In the genomic region with DNA sequence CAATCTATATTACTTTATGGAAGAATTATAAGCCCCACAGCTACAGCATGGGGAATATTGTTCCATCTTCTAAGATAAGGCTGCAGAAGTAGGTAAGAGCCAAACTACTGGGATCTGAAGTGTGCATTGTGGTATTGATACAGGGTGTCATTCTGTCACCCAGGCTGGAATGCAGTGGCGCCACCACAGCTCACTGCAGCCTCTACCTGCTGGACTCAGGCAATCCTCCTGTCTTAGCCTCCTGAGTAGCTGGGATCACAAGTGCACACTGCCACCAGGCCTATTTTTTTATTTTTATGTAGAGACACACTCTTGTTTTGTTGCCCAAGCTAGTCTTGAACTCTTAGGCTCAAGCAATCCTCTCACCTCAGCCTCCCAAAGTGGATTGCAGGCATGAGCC, we compare ENCODE assay signal across 1 cellular context.
TF ChIP-seq lines count a peak whose summit lies in the region.

No MANE protein-coding gene starts in this region.

TF ChIP-seq in HCT116, 20 proteins besides CTCF, POLR2A, EP300 and RAD21 (continued from another document):
- TF ChIP-seq, protein P1, sequence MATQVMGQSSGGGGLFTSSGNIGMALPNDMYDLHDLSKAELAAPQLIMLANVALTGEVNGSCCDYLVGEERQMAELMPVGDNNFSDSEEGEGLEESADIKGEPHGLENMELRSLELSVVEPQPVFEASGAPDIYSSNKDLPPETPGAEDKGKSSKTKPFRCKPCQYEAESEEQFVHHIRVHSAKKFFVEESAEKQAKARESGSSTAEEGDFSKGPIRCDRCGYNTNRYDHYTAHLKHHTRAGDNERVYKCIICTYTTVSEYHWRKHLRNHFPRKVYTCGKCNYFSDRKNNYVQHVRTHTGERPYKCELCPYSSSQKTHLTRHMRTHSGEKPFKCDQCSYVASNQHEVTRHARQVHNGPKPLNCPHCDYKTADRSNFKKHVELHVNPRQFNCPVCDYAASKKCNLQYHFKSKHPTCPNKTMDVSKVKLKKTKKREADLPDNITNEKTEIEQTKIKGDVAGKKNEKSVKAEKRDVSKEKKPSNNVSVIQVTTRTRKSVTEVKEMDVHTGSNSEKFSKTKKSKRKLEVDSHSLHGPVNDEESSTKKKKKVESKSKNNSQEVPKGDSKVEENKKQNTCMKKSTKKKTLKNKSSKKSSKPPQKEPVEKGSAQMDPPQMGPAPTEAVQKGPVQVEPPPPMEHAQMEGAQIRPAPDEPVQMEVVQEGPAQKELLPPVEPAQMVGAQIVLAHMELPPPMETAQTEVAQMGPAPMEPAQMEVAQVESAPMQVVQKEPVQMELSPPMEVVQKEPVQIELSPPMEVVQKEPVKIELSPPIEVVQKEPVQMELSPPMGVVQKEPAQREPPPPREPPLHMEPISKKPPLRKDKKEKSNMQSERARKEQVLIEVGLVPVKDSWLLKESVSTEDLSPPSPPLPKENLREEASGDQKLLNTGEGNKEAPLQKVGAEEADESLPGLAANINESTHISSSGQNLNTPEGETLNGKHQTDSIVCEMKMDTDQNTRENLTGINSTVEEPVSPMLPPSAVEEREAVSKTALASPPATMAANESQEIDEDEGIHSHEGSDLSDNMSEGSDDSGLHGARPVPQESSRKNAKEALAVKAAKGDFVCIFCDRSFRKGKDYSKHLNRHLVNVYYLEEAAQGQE (IDR thresholded peaks at IDR 0.05; ENCODE audit: low read depth), result no peak
- TF ChIP-seq CBX3 (IDR thresholded peaks at IDR 0.05; ENCODE audit: low read depth) (no peak), SP1 (IDR thresholded peaks at IDR 0.05; ENCODE audit: low read depth) (no peak)
